ENCODE assay signal across 12 cellular contexts in the genomic region with DNA sequence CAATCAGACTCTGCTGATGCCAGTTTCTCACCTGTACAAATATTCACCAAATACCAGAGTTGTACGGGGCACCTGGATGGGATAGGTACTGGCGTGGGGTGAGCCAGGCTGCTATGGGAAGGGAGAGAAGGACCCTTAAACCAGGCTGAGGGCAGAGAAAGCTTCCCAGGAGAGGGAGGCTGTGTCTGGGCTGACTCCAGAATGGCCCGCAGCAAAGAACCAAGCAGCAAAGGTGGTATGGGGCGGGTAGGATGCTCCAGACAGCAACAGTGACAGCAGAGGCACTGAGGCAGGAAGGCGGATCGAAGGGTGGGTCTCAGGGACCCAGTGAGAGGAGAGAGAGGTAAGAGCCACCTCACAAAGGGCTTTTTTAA.
A peak's percentile ranks its signal among the peaks of the same experiment; 100 is the strongest.
DNase-seq lines count a peak whose midpoint lies in the region; ATAC-seq and TF ChIP-seq lines count a peak whose summit lies in the region.
"Had no signal": no experiment of that assay in that cellular context is flagged by ENCODE, and none has a peak within 500 bp of the region (broad histone marks: within the 10 kb centered on the region; RNA-seq: fewer than 3 reads in every experiment).

No MANE protein-coding gene starts in this region.

- TF ChIP-seq POLR2A in transverse colon (IDR thresholded peaks at IDR 0.05) (no peak), heart left ventricle (IDR thresholded peaks at IDR 0.05) (no peak)

- H3K4me3 Mint-ChIP-seq in activated naive CD4-positive, alpha-beta T cell treated with anti-CD3 and anti-CD28 coated beads for 36 hours: no peak overlapping the region
- no peak overlapping the region for H3K4me3 Mint-ChIP-seq in memory B cell

- H3K27me3 ChIP-seq in transverse colon (no peaks in the 10 kb centered on the region), heart left ventricle (no peaks in the 10 kb centered on the region)

- peak overlapping the region; percentile 10 to 49 (median 34) for H3K27ac ChIP-seq in transverse colon
- H3K27ac ChIP-seq in heart left ventricle: peak overlapping the region in 1 of 12 donors; percentile 40

- H3K4me1 Mint-ChIP-seq in activated naive CD4-positive, alpha-beta T cell treated with anti-CD3 and anti-CD28 coated beads for 36 hours (ENCODE audit: low read depth): peaks cover 18% of the 10 kb centered on the region
- peaks cover 5% of the 10 kb centered on the region for H3K4me1 Mint-ChIP-seq in memory B cell

- intact Hi-C loops in activated naive CD4-positive, alpha-beta T cell treated with anti-CD3 and anti-CD28 coated beads for 36 hours (cut with micrococcal nuclease): loop anchor here (1.0 to 2.0 kb wide), 2 partner anchors 40 to 73 kb away; no protein-coding TSS in a partner anchor
- intact Hi-C loops in transverse colon (cut with DNase I; ENCODE audit: low total_unique reads) (no loop called here), heart left ventricle (cut with DNase I) (no loop called here)

- no peak overlapping the region for H3K4me3 ChIP-seq in transverse colon
- H3K4me3 ChIP-seq in heart left ventricle: no peak overlapping the region

- TF ChIP-seq EP300 in transverse colon (IDR thresholded peaks at IDR 0.05; ENCODE audit: low read depth): no peak

- CTCF ChIA-PET in activated naive CD4-positive, alpha-beta T cell treated with anti-CD3 and anti-CD28 coated beads for 36 hours (lab: Charles Lee): interaction anchor here (1.6 kb wide), 1 partner anchor 22 kb away, joined by 7 read pairs; no protein-coding TSS in a partner anchor

- H3K9me3 ChIP-seq in transverse colon (no peaks in the 10 kb centered on the region), heart left ventricle (no peaks in the 10 kb centered on the region)

- peaks cover 54% of the 10 kb centered on the region for H3K36me3 Mint-ChIP-seq in activated naive CD4-positive, alpha-beta T cell treated with anti-CD3 and anti-CD28 coated beads for 36 hours (ENCODE audit: low read depth)
- H3K36me3 Mint-ChIP-seq in activated naive CD4-positive, alpha-beta T cell treated with anti-CD3 and anti-CD28 coated beads, Interleukin-2, amount 50 U/mL, for 72 hours: peaks cover 30 to 59% of the 10 kb centered on the region in 2 donors
- H3K36me3 Mint-ChIP-seq in memory B cell: peaks cover 45% of the 10 kb centered on the region

- 95% methylated on average over 6 of the region's 6 CpGs; no CpG with 5 or more reads in 1 of the 2 donors for WGBS in transverse colon (ENCODE audit: low coverage in 1 of 2), 2 donors
- WGBS in heart left ventricle, 4 donors: 93 to 95% (median 94%) methylated on average over 6 of the region's 6 CpGs

- peak in 1 of 2 donors; percentile 2 for ATAC-seq in activated naive CD4-positive, alpha-beta T cell treated with anti-CD3 and anti-CD28 coated beads, Interleukin-2, amount 50 U/mL, for 72 hours
- ATAC-seq in memory B cell (ENCODE audit: low read depth) (no peak), GM21576 (IDR thresholded peaks at IDR 0.05; ENCODE audit: unreplicated experiment) (no peak), heart left ventricle (no peak), HG03108 (IDR thresholded peaks at IDR 0.05; ENCODE audit: unreplicated experiment) (no peak)

- no peaks in the 10 kb centered on the region for H3K36me3 ChIP-seq in transverse colon
- peaks cover 0 to 34% (median 0%) of the 10 kb centered on the region in 9 donors for H3K36me3 ChIP-seq in heart left ventricle

- H3K9me3 Mint-ChIP-seq in activated naive CD4-positive, alpha-beta T cell treated with anti-CD3 and anti-CD28 coated beads for 36 hours: no peaks in the 10 kb centered on the region
- peaks cover 0 to 4% of the 10 kb centered on the region in 2 donors for H3K9me3 Mint-ChIP-seq in activated naive CD4-positive, alpha-beta T cell treated with anti-CD3 and anti-CD28 coated beads, Interleukin-2, amount 50 U/mL, for 72 hours
- H3K9me3 Mint-ChIP-seq in memory B cell: no peaks in the 10 kb centered on the region

- H3K4me1 ChIP-seq in transverse colon (peaks cover 0 to 10% (median 7%) of the 10 kb centered on the region in 4 donors), heart left ventricle (peaks cover 0 to 19% (median 12%) of the 10 kb centered on the region in 12 donors)

- H3K27me3 Mint-ChIP-seq in activated naive CD4-positive, alpha-beta T cell treated with anti-CD3 and anti-CD28 coated beads for 36 hours (ENCODE audit: low read depth): no peaks in the 10 kb centered on the region
- H3K27me3 Mint-ChIP-seq in memory B cell: no peaks in the 10 kb centered on the region

- TF ChIP-seq CTCF in transverse colon (IDR thresholded peaks at IDR 0.05) (no peak), heart left ventricle (IDR thresholded peaks at IDR 0.05) (no peak)

- no peak for DNase-seq in activated naive CD4-positive, alpha-beta T cell treated with anti-CD3 and anti-CD28 coated beads for 36 hours
- DNase-seq in activated naive CD4-positive, alpha-beta T cell treated with Interleukin-2 at 50 U/mL for 16 hours: no peak
- no peak for DNase-seq in activated naive CD4-positive, alpha-beta T cell treated with anti-CD3 and anti-CD28 coated beads, Interleukin-2, amount 50 U/mL, for 72 hours (ENCODE audit: low spot score in 2 of 2)
- no peak for DNase-seq in memory B cell (ENCODE audit: low spot score in 2 of 2)
- DNase-seq in transverse colon: no peak
- DNase-seq in heart left ventricle: no peak
- DNase-seq: DND-41, hippocampal formation, NCI-H526 treated with DMSO at 0.1 percent for 48 hours, nucleus accumbens had no signal

- peak overlapping the region; percentile 92 for H3K27ac Mint-ChIP-seq in activated naive CD4-positive, alpha-beta T cell treated with anti-CD3 and anti-CD28 coated beads for 36 hours
- peak overlapping the region; percentile 93 to 97 for H3K27ac Mint-ChIP-seq in activated naive CD4-positive, alpha-beta T cell treated with anti-CD3 and anti-CD28 coated beads, Interleukin-2, amount 50 U/mL, for 72 hours
- peak overlapping the region; percentile 88 for H3K27ac Mint-ChIP-seq in memory B cell

- in situ Hi-C loops in transverse colon (cut with MboI; ENCODE audit: low pct_ligation_motif_present in 1 of 4, low pct_unique_long_range_greater_than_20kb in 1 of 4, low sequenced_read_pairs in 3 of 4): no loop called here
